20 cellular contexts compared by ENCODE assay signal in the genomic region with DNA sequence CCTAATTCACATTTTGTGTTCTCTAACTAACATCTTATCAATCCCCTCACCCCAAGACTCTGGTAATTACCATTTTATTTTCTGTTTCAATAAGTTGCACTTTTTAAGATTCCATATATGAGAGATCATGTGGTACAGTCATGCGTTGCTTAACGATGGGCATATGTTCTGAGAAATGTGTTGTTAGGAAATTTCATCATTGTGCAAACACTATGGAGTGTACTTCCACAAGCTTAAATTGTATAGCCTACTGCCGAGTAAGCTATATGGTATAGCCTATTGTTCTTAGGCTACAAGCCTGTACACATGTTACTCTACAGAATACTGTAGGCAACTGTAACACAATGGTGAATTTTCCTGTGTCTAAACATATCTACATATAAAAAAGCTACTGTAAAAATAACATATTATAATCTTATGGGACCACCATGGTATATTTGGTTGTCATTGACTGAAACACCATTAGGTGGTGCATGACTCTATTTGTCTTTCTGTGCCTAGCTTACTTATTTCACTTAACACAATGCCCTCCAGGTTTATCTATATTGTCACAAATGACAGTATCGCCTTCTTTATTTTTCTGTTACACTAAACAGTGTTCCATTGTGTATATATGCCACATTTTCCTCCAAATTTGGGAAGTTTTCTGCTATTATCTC.
DNase-seq lines count a peak whose midpoint lies in the region; ATAC-seq and TF ChIP-seq lines count a peak whose summit lies in the region.
"Had no signal": no experiment of that assay in that cellular context is flagged by ENCODE, and none has a peak within 500 bp of the region (broad histone marks: within the 10 kb centered on the region; RNA-seq: fewer than 3 reads in every experiment).

No MANE protein-coding gene starts in this region.

- H3K36me3 ChIP-seq in GM23338 (ENCODE audit: insufficient read depth) (no peaks in the 10 kb centered on the region), endodermal cell (ENCODE audit: control insufficient read depth, insufficient read depth, low read length) (no peaks in the 10 kb centered on the region)
- H3K36me3 ChIP-seq: HAP-1 had no signal

- H3K36me3 Mint-ChIP-seq in GM23338 (ENCODE audit: low read depth) (no peaks in the 10 kb centered on the region), endodermal cell (ENCODE audit: low read depth) (peaks cover 4% of the 10 kb centered on the region)
- H3K36me3 Mint-ChIP-seq in activated CD4-positive, alpha-beta memory T cell treated with anti-CD3 and anti-CD28 coated beads, Interleukin-2, amount 10 ng/mL, durations not matched to agents 7 days and 5 days (ENCODE audit: low read depth) = no peaks in the 10 kb centered on the region
- H3K36me3 Mint-ChIP-seq: IgD-negative memory B cell; naive thymus-derived CD4-positive, alpha-beta T cell had no signal

- H3K9me3 Mint-ChIP-seq in GM23338 (no peaks in the 10 kb centered on the region; the same call in none of the 3 replicates), endodermal cell (peaks cover 5% of the 10 kb centered on the region)
- peaks cover 19% of the 10 kb centered on the region for H3K9me3 Mint-ChIP-seq in activated CD4-positive, alpha-beta memory T cell treated with anti-CD3 and anti-CD28 coated beads, Interleukin-2, amount 10 ng/mL, durations not matched to agents 7 days and 5 days

- no peak overlapping the region for H3K27ac Mint-ChIP-seq in GM23338
- H3K27ac Mint-ChIP-seq in endodermal cell = no peak overlapping the region
- H3K27ac Mint-ChIP-seq in activated CD4-positive, alpha-beta memory T cell treated with anti-CD3 and anti-CD28 coated beads, Interleukin-2, amount 10 ng/mL, durations not matched to agents 7 days and 5 days = no peak overlapping the region
- H3K27ac Mint-ChIP-seq: IgD-negative memory B cell; naive thymus-derived CD4-positive, alpha-beta T cell had no signal

- no peak overlapping the region for H2AFZ ChIP-seq in GM23338

- H3K27me3 ChIP-seq in GM23338 (ENCODE audit: insufficient read depth) = no peaks in the 10 kb centered on the region
- H3K27me3 ChIP-seq in endodermal cell (ENCODE audit: control insufficient read depth, insufficient read depth, low read length, poor library complexity, severe bottlenecking) = no peaks in the 10 kb centered on the region

- in situ Hi-C loops in ACHN (cut with HindIII; ENCODE audit: low pct_ligation_motif_present, low pct_unique_long_range_greater_than_20kb, low sequenced_read_pairs) = no loop called here

- H3F3A ChIP-seq in GM23338 (replicated peaks; ENCODE audit: low read depth) = no peaks in the 10 kb centered on the region

- H3K4me2 ChIP-seq in GM23338 = no peak overlapping the region

- TF ChIP-seq POLR2A in erythroblast (IDR thresholded peaks at IDR 0.05; ENCODE audit: low read length) = no peak

- H3K4me1 Mint-ChIP-seq in GM23338 (peaks cover 18% of the 10 kb centered on the region), endodermal cell (peaks cover 22% of the 10 kb centered on the region)
- H3K4me1 Mint-ChIP-seq in activated CD4-positive, alpha-beta memory T cell treated with anti-CD3 and anti-CD28 coated beads, Interleukin-2, amount 10 ng/mL, durations not matched to agents 7 days and 5 days = no peaks in the 10 kb centered on the region
- H3K4me1 Mint-ChIP-seq: IgD-negative memory B cell; naive thymus-derived CD4-positive, alpha-beta T cell had no signal

- DNase-seq in ACHN = peak; percentile 35
- peak; percentile 19 for DNase-seq in GM23338 (ENCODE audit: low spot score)
- peak; percentile 47 for DNase-seq in NCI-H748 (lab: John Stamatoyannopoulos, UW; ENCODE audit: unreplicated experiment)
- no peak for DNase-seq in endodermal cell
- DNase-seq in activated CD4-positive, alpha-beta memory T cell treated with anti-CD3 and anti-CD28 coated beads, Interleukin-2, amount 10 ng/mL, durations not matched to agents 7 days and 5 days = no peak
- no peak for DNase-seq in glomerular visceral epithelial cell (ENCODE audit: extremely low spot score)
- DNase-seq in erythroblast (lab: John Stamatoyannopoulos, UW) = no peak
- DNase-seq: activated CD4-positive, alpha-beta T cell treated with anti-CD3 and anti-CD28 coated beads, Interleukin-2, amount 50 U/mL, for 1 hour; activated CD8-positive, alpha-beta memory T cell treated with anti-CD3 and anti-CD28 coated beads, Interleukin-2, amount 50 U/mL, for 48 hours; activated gamma-delta T cell; foreskin fibroblast; mesenchymal stem cell; naive thymus-derived CD4-positive, alpha-beta T cell; NCI-H1417; stimulated activated naive CD4-positive, alpha-beta T cell had no signal

- H3K4me3 Mint-ChIP-seq in GM23338 (no peak overlapping the region), endodermal cell (no peak overlapping the region)
- H3K4me3 Mint-ChIP-seq in activated CD4-positive, alpha-beta memory T cell treated with anti-CD3 and anti-CD28 coated beads, Interleukin-2, amount 10 ng/mL, durations not matched to agents 7 days and 5 days = no peak overlapping the region
- H3K4me3 Mint-ChIP-seq: IgD-negative memory B cell; naive thymus-derived CD4-positive, alpha-beta T cell had no signal

- H3K27me3 Mint-ChIP-seq in GM23338 (ENCODE audit: insufficient read depth, low read depth, poor library complexity) = peaks cover 1% of the 10 kb centered on the region
- no peaks in the 10 kb centered on the region for H3K27me3 Mint-ChIP-seq in endodermal cell (ENCODE audit: insufficient read depth)
- H3K27me3 Mint-ChIP-seq in activated CD4-positive, alpha-beta memory T cell treated with anti-CD3 and anti-CD28 coated beads, Interleukin-2, amount 10 ng/mL, durations not matched to agents 7 days and 5 days = no peaks in the 10 kb centered on the region
- H3K27me3 Mint-ChIP-seq: IgD-negative memory B cell; naive thymus-derived CD4-positive, alpha-beta T cell had no signal

- H3K9ac ChIP-seq in endodermal cell (ENCODE audit: extremely low read depth, low read length, poor library complexity, severe bottlenecking) = no peak overlapping the region

- H3K4me3 ChIP-seq in GM23338 (no peak overlapping the region), endodermal cell (ENCODE audit: low read length) (no peak overlapping the region)
- H3K4me3 ChIP-seq: HAP-1 had no signal

- H3K4me1 ChIP-seq in GM23338 (ENCODE audit: insufficient read depth) = peaks cover 6% of the 10 kb centered on the region; the same call in 1 of the 2 replicates
- H3K4me1 ChIP-seq in endodermal cell (ENCODE audit: control insufficient read depth, insufficient read depth, low read length) = no peaks in the 10 kb centered on the region

- H3K27ac ChIP-seq in GM23338 (ENCODE audit: low read depth) (no peak overlapping the region), endodermal cell (ENCODE audit: low read depth, low read length) (no peak overlapping the region)
- H3K27ac ChIP-seq: HL-60 had no signal

- ATAC-seq in GM23338 = peak; percentile 40; the same call in 2 of the 3 replicates
- ATAC-seq in GM19463 (IDR thresholded peaks at IDR 0.05; ENCODE audit: unreplicated experiment) = no peak
- ATAC-seq: naive thymus-derived CD4-positive, alpha-beta T cell; Right ventricle myocardium inferior had no signal

- H3K9me3 ChIP-seq in endodermal cell (ENCODE audit: control insufficient read depth, low read length) = no peaks in the 10 kb centered on the region
- H3K9me3 ChIP-seq: HAP-1 had no signal

- TF ChIP-seq CTCF in GM23338 (conservative IDR thresholded peaks at IDR 0.05; ENCODE audit: low read depth in 2 of 2) (peak; percentile 50 to 55), endodermal cell (conservative IDR thresholded peaks at IDR 0.05) (peak; percentile 81)

- no peaks in the 10 kb centered on the region for H3K79me2 ChIP-seq in GM23338 (replicated peaks; ENCODE audit: insufficient read depth)

- 86 to 95% methylated on average over 4 of the region's 4 CpGs for WGBS in endodermal cell (ENCODE audit: insufficient coverage in 1 of 2, insufficient read length in 1 of 2), 2 experiments

- H4K20me1 ChIP-seq in GM23338 (replicated peaks; ENCODE audit: insufficient read depth) = no peaks in the 10 kb centered on the region

- CTCF ChIA-PET in activated CD4-positive, alpha-beta memory T cell treated with anti-CD3 and anti-CD28 coated beads, Interleukin-2, amount 10 ng/mL, durations not matched to agents 7 days and 5 days (lab: Charles Lee) = no interaction called here

- POLR2A ChIA-PET in activated CD4-positive, alpha-beta memory T cell treated with anti-CD3 and anti-CD28 coated beads, Interleukin-2, amount 10 ng/mL, durations not matched to agents 7 days and 5 days (lab: Charles Lee) = no interaction called here

- H3K9me2 ChIP-seq in GM23338 (ENCODE audit: insufficient read depth) = peaks cover 4% of the 10 kb centered on the region

TF ChIP-seq in GM23338, 12 proteins besides CTCF, POLR2A, EP300 and RAD21 (continues in another document):
- no peak for TF ChIP-seq ETS1 (IDR thresholded peaks at IDR 0.05)
- no peak for TF ChIP-seq POLR2AphosphoS5 (IDR thresholded peaks at IDR 0.05; ENCODE audit: low read depth)
- TF ChIP-seq STAT1 (IDR thresholded peaks at IDR 0.05; ENCODE audit: unreplicated experiment) = no peak

Comparison
In these comparisons a context has a peak if more than half of its experiments do, and no peak if none do; other contexts are left out.
1. DNase-seq: peak in ACHN (single experiment), GM23338 (single experiment) and NCI-H748 (single experiment); none in endodermal cell (single experiment), activated CD4-positive, alpha-beta memory T cell treated with anti-CD3 and anti-CD28 coated beads, Interleukin-2, amount 10 ng/mL, durations not matched to agents 7 days and 5 days (single experiment), glomerular visceral epithelial cell (single experiment) and erythroblast (0 of 2).